Comparison of ENCODE assay signal across 13 cellular contexts in the genomic region with DNA sequence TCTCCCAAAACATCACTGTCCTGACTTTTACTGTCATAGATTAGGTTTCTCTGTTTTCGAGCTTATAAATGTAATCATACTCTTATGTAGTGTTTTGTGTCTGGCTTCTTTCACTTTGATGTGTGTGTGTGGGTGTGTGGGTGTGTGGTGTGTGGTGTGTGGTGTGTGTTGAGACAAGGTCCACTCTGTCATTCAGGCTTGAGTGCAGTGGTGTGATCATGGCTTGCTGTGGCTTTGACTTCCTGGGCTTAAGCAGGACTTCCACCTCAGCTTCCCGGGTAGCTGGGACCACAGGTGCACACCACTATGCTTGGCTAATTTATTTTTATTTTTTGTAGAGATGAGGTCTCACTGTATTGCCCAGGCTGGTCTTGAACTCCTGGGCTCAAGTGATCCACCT. TPM values are rescaled to one million over a fixed set of nuclear protein-coding genes. Genes with fewer than 3 reads are reported as not detected.
DNase-seq lines count a peak whose midpoint lies in the region; ATAC-seq and TF ChIP-seq lines count a peak whose summit lies in the region.
"Had no signal": no experiment of that assay in that cellular context is flagged by ENCODE, and none has a peak within 500 bp of the region (broad histone marks: within the 10 kb centered on the region; RNA-seq: fewer than 3 reads in every experiment).

No MANE protein-coding gene starts in this region.

- peaks cover 5% of the 10 kb centered on the region for H3K36me3 Mint-ChIP-seq in activated CD8-positive, alpha-beta memory T cell treated with anti-CD3 and anti-CD28 coated beads, Interleukin-2, amount 10 ng/mL, durations not matched to agents 7 days and 5 days
- H3K36me3 Mint-ChIP-seq in natural killer cell treated with Interleukin-12 subunit alpha and Interleukin-12 subunit beta and Interleukin-15 and Interleukin-18, amount 100 ng/mL, for 72 hours, result no peaks in the 10 kb centered on the region
- H3K36me3 Mint-ChIP-seq: IgD-negative memory B cell had no signal

- no peaks in the 10 kb centered on the region for H3K27me3 ChIP-seq in GM06990 (replicated peaks; ENCODE audit: control insufficient read depth, insufficient read depth, low read length)
- H3K27me3 ChIP-seq: brain microvascular endothelial cell had no signal

- no peak for TF ChIP-seq CTCF in GM06990 (IDR thresholded peaks at IDR 0.05; ENCODE audit: insufficient read depth, low read length, poor library complexity, severe bottlenecking)

- no peaks in the 10 kb centered on the region for H3K9me3 Mint-ChIP-seq in activated CD8-positive, alpha-beta memory T cell treated with anti-CD3 and anti-CD28 coated beads, Interleukin-2, amount 10 ng/mL, durations not matched to agents 7 days and 5 days (ENCODE audit: low read depth)
- no peaks in the 10 kb centered on the region for H3K9me3 Mint-ChIP-seq in natural killer cell treated with Interleukin-12 subunit alpha and Interleukin-12 subunit beta and Interleukin-15 and Interleukin-18, amount 100 ng/mL, for 72 hours
- H3K9me3 Mint-ChIP-seq: IgD-negative memory B cell had no signal

- H3K4me3 ChIP-seq in GM06990 (replicated peaks; ENCODE audit: low read depth, low read length), result no peak overlapping the region

- CTCF ChIA-PET in activated CD8-positive, alpha-beta memory T cell treated with anti-CD3 and anti-CD28 coated beads, Interleukin-2, amount 10 ng/mL, durations not matched to agents 7 days and 5 days (lab: Charles Lee), result interaction anchor here (0.7 kb wide), 1 partner anchor 23 kb away, joined by 3 read pairs; no protein-coding TSS in a partner anchor

- peaks cover 66% of the 10 kb centered on the region for H3K4me1 Mint-ChIP-seq in activated CD8-positive, alpha-beta memory T cell treated with anti-CD3 and anti-CD28 coated beads, Interleukin-2, amount 10 ng/mL, durations not matched to agents 7 days and 5 days
- peaks cover 55 to 72% of the 10 kb centered on the region in 2 donors for H3K4me1 Mint-ChIP-seq in natural killer cell treated with Interleukin-12 subunit alpha and Interleukin-12 subunit beta and Interleukin-15 and Interleukin-18, amount 100 ng/mL, for 72 hours (ENCODE audit: low read depth in 2 of 2)

- no peaks in the 10 kb centered on the region for H3K36me3 ChIP-seq in GM06990 (ENCODE audit: control insufficient read depth, insufficient read depth, low read length)
- H3K36me3 ChIP-seq: brain microvascular endothelial cell, WERI-Rb-1 had no signal

- intact Hi-C loops in posterior vena cava (cut with DNase I), result no loop called here

- H3K27me3 Mint-ChIP-seq in activated CD8-positive, alpha-beta memory T cell treated with anti-CD3 and anti-CD28 coated beads, Interleukin-2, amount 10 ng/mL, durations not matched to agents 7 days and 5 days, result no peaks in the 10 kb centered on the region
- H3K27me3 Mint-ChIP-seq in natural killer cell treated with Interleukin-12 subunit alpha and Interleukin-12 subunit beta and Interleukin-15 and Interleukin-18, amount 100 ng/mL, for 72 hours, result no peaks in the 10 kb centered on the region
- H3K27me3 Mint-ChIP-seq: IgD-negative memory B cell had no signal

- H3K27ac Mint-ChIP-seq in activated CD8-positive, alpha-beta memory T cell treated with anti-CD3 and anti-CD28 coated beads, Interleukin-2, amount 10 ng/mL, durations not matched to agents 7 days and 5 days, result peak overlapping the region; percentile 52
- H3K27ac Mint-ChIP-seq in natural killer cell treated with Interleukin-12 subunit alpha and Interleukin-12 subunit beta and Interleukin-15 and Interleukin-18, amount 100 ng/mL, for 72 hours, result peak overlapping the region; percentile 69 to 84
- H3K27ac Mint-ChIP-seq: IgD-negative memory B cell had no signal

- no peak overlapping the region for H3K4me3 Mint-ChIP-seq in activated CD8-positive, alpha-beta memory T cell treated with anti-CD3 and anti-CD28 coated beads, Interleukin-2, amount 10 ng/mL, durations not matched to agents 7 days and 5 days
- H3K4me3 Mint-ChIP-seq in natural killer cell treated with Interleukin-12 subunit alpha and Interleukin-12 subunit beta and Interleukin-15 and Interleukin-18, amount 100 ng/mL, for 72 hours, result peak overlapping the region; percentile 73

- DNase-seq in GM06990 (ENCODE audit: extremely low read depth, insufficient read length) (peak; percentile 28), NCI-H1105 treated with DMSO at 0.1 percent for 48 hours (lab: John Stamatoyannopoulos, UW) (no peak), amniotic stem cell (lab: John Stamatoyannopoulos, UW) (no peak), posterior vena cava (ENCODE audit: low spot score) (no peak)
- peak; percentile 70 for DNase-seq in activated CD8-positive, alpha-beta memory T cell treated with anti-CD3 and anti-CD28 coated beads, Interleukin-2, amount 10 ng/mL, durations not matched to agents 7 days and 5 days
- peak; percentile 62 for DNase-seq in natural killer cell treated with Interleukin-12 subunit alpha and Interleukin-12 subunit beta and Interleukin-15 and Interleukin-18, amount 100 ng/mL, for 72 hours (ENCODE audit: low spot score)
- DNase-seq: brain microvascular endothelial cell, NCI-H2171, substantia nigra, WERI-Rb-1 had no signal

- ATAC-seq in HG02759 (IDR thresholded peaks at IDR 0.05; ENCODE audit: unreplicated experiment) (peak; percentile 53), GM18519 (IDR thresholded peaks at IDR 0.05; ENCODE audit: low FRiP score, unreplicated experiment) (no peak)
- ATAC-seq in activated CD8-positive, alpha-beta memory T cell treated with anti-CD3 and anti-CD28 coated beads, Interleukin-2, amount 10 ng/mL, durations not matched to agents 7 days and 5 days, result peak; percentile 58
- peak; percentile 85 to 86 for ATAC-seq in natural killer cell treated with Interleukin-12 subunit alpha and Interleukin-12 subunit beta and Interleukin-15 and Interleukin-18, amount 100 ng/mL, for 72 hours

RNA-seq across cellular contexts. Expression of gene PDS5B, which starts 59.6 kb away (rescaled TPM):
- total RNA-seq in activated CD8-positive, alpha-beta memory T cell treated with anti-CD3 and anti-CD28 coated beads, Interleukin-2, amount 10 ng/mL, durations not matched to agents 7 days and 5 days, result 10 to 100 TPM; 57.6 to 64.6 TPM
- 10 to 100 TPM; 46.9 to 48.6 TPM for total RNA-seq in natural killer cell treated with Interleukin-12 subunit alpha and Interleukin-12 subunit beta and Interleukin-15 and Interleukin-18, amount 100 ng/mL, for 72 hours
- 10 to 100 TPM; 38.8 to 43.1 TPM for total RNA-seq in posterior vena cava

Comparison
In these comparisons a context has a peak if more than half of its experiments do, and no peak if none do; other contexts are left out.
1. DNase-seq: peak in GM06990 (single experiment), activated CD8-positive, alpha-beta memory T cell treated with anti-CD3 and anti-CD28 coated beads, Interleukin-2, amount 10 ng/mL, durations not matched to agents 7 days and 5 days (single experiment) and natural killer cell treated with Interleukin-12 subunit alpha and Interleukin-12 subunit beta and Interleukin-15 and Interleukin-18, amount 100 ng/mL, for 72 hours (single experiment); none in NCI-H1105 treated with DMSO at 0.1 percent for 48 hours (single experiment), amniotic stem cell (single experiment) and posterior vena cava (single experiment).